13 cellular contexts compared by ENCODE assay signal in genomic region chr5:140967226-140967893, GRCh38. TPM values are rescaled to one million over a fixed set of nuclear protein-coding genes. Genes with fewer than 3 reads are reported as not detected.
DNase-seq lines count a peak whose midpoint lies in the region; ATAC-seq, FAIRE-seq and TF ChIP-seq lines count a peak whose summit lies in the region.
"Had no signal": no experiment of that assay in that cellular context is flagged by ENCODE, and none has a peak within 500 bp of the region (broad histone marks: within the 10 kb centered on the region; RNA-seq: fewer than 3 reads in every experiment).

No MANE protein-coding gene starts in this region.

- no peak overlapping the region for H2BK120ac ChIP-seq in trophoblast cell (ENCODE audit: insufficient read depth, low read length, poor library complexity)

- DNase-seq in astrocyte (ENCODE audit: low read depth) (no peak), trophoblast cell (no peak), NCI-H2107 treated with DMSO at 0.1 percent for 48 hours (lab: John Stamatoyannopoulos, UW; ENCODE audit: unreplicated experiment) (no peak), DMS53 treated with DMSO at 0.1 percent for 48 hours (lab: John Stamatoyannopoulos, UW; ENCODE audit: unreplicated experiment) (no peak)
- no peak for DNase-seq in activated T-cell treated with anti-CD3 and anti-CD28 coated beads, Interleukin-2, amount 50 U/mL, for 4 hours
- DNase-seq: EL, IMR-90, NCI-H2081 treated with DMSO at 0.1 percent for 48 hours had no signal

- H3K4me1 ChIP-seq in astrocyte (ENCODE audit: insufficient read depth, low read length) (no peaks in the 10 kb centered on the region), trophoblast cell (ENCODE audit: control insufficient read depth in 1 of 2, insufficient read depth in 2 of 2, low read length in 2 of 2) (peaks cover 9% of the 10 kb centered on the region in 2 experiments)

- no peak overlapping the region for H3K4ac ChIP-seq in trophoblast cell (ENCODE audit: low read depth, low read length)

- H3K18ac ChIP-seq in trophoblast cell (ENCODE audit: low read length) = no peak overlapping the region

- H3K27me3 Mint-ChIP-seq in astrocyte (ENCODE audit: low read depth, unreplicated experiment) = no peaks in the 10 kb centered on the region
- H3K27me3 Mint-ChIP-seq in activated T-cell treated with anti-CD3 and anti-CD28 coated beads, Interleukin-2, amount 50 U/mL, for 4 hours (ENCODE audit: low read depth) = peaks cover 41% of the 10 kb centered on the region

- H3K9me3 Mint-ChIP-seq in astrocyte (ENCODE audit: unreplicated experiment) = no peaks in the 10 kb centered on the region
- no peaks in the 10 kb centered on the region for H3K9me3 Mint-ChIP-seq in activated T-cell treated with anti-CD3 and anti-CD28 coated beads, Interleukin-2, amount 50 U/mL, for 4 hours
- H3K9me3 Mint-ChIP-seq: memory B cell had no signal

- no peak overlapping the region for H4K91ac ChIP-seq in trophoblast cell (ENCODE audit: low read depth, low read length)

- H3K27ac ChIP-seq in 22Rv1 (peak overlapping the region; percentile 41; the same call in 1 of the 2 replicates), astrocyte (ENCODE audit: low read depth, low read length) (no peak overlapping the region), trophoblast cell (ENCODE audit: low read depth, low read length) (no peak overlapping the region)

- no peak overlapping the region for H2BK12ac ChIP-seq in trophoblast cell (ENCODE audit: low read length)

- H2AK5ac ChIP-seq in trophoblast cell (ENCODE audit: low read length) = no peak overlapping the region

- H4K12ac ChIP-seq in trophoblast cell (ENCODE audit: low read depth, low read length) = no peak overlapping the region

- H3K9ac ChIP-seq in astrocyte (ENCODE audit: low read length) (no peak overlapping the region), trophoblast cell (ENCODE audit: low read length) (no peak overlapping the region)

- H3K4me3 ChIP-seq in astrocyte (ENCODE audit: insufficient read depth, low read depth, low read length) = no peak overlapping the region
- peak overlapping the region; percentile 66 for H3K4me3 ChIP-seq in iPS-11a (ENCODE audit: low read depth, low read length)
- H3K4me3 ChIP-seq in trophoblast cell (ENCODE audit: low read depth, low read length) = peak overlapping the region; percentile 75

- no peaks in the 10 kb centered on the region for H3K79me2 ChIP-seq in astrocyte (ENCODE audit: insufficient read depth, low read length)
- no peaks in the 10 kb centered on the region for H3K79me2 ChIP-seq in trophoblast cell (ENCODE audit: control insufficient read depth, insufficient read depth, low read length, poor library complexity)

- peaks cover 15% of the 10 kb centered on the region for H3K4me1 Mint-ChIP-seq in astrocyte (ENCODE audit: low read depth, unreplicated experiment)
- no peaks in the 10 kb centered on the region for H3K4me1 Mint-ChIP-seq in activated T-cell treated with anti-CD3 and anti-CD28 coated beads, Interleukin-2, amount 50 U/mL, for 4 hours (ENCODE audit: low read depth)
- H3K4me1 Mint-ChIP-seq: memory B cell had no signal

- H3K27ac Mint-ChIP-seq in astrocyte (ENCODE audit: unreplicated experiment) = no peak overlapping the region
- H3K27ac Mint-ChIP-seq: memory B cell had no signal

- H3K36me3 ChIP-seq in astrocyte (ENCODE audit: insufficient read depth, low read length) (no peaks in the 10 kb centered on the region), trophoblast cell (ENCODE audit: control insufficient read depth in 1 of 2, insufficient read depth in 2 of 2, low read length in 2 of 2) (no peaks in the 10 kb centered on the region)

- H4K8ac ChIP-seq in trophoblast cell (ENCODE audit: low read depth, low read length) = no peak overlapping the region

- H3K36me3 Mint-ChIP-seq in astrocyte (ENCODE audit: low read depth, unreplicated experiment) = peaks cover 4% of the 10 kb centered on the region
- no peaks in the 10 kb centered on the region for H3K36me3 Mint-ChIP-seq in activated T-cell treated with anti-CD3 and anti-CD28 coated beads, Interleukin-2, amount 50 U/mL, for 4 hours (ENCODE audit: insufficient read depth)
- H3K36me3 Mint-ChIP-seq: memory B cell had no signal

- H3K4me2 ChIP-seq in astrocyte (ENCODE audit: low read length) (peak overlapping the region; percentile 85), trophoblast cell (ENCODE audit: low read length) (peak overlapping the region; percentile 98)

- H3K14ac ChIP-seq in trophoblast cell (ENCODE audit: low read length) = no peak overlapping the region

- ATAC-seq in GM21390 (IDR thresholded peaks at IDR 0.05; ENCODE audit: unreplicated experiment) = no peak
- ATAC-seq in activated T-cell treated with anti-CD3 and anti-CD28 coated beads, Interleukin-2, amount 50 U/mL, for 4 hours = no peak

- peaks cover 5% of the 10 kb centered on the region for H3K27me3 ChIP-seq in astrocyte (ENCODE audit: insufficient read depth, low read length)
- H3K27me3 ChIP-seq in trophoblast cell (ENCODE audit: insufficient read depth, low read length) = no peaks in the 10 kb centered on the region

- H4K20me1 ChIP-seq in astrocyte (ENCODE audit: insufficient read depth, low read length) = no peaks in the 10 kb centered on the region

- no peak overlapping the region for H2BK5ac ChIP-seq in trophoblast cell (ENCODE audit: low read depth, low read length, poor library complexity)

- H3K23ac ChIP-seq in trophoblast cell (ENCODE audit: low read length) = no peak overlapping the region

- FAIRE-seq in astrocyte (lab: Jason Lieb, UNC) = no peak
- FAIRE-seq: TTC549 had no signal

- H3K4me3 Mint-ChIP-seq in astrocyte (ENCODE audit: unreplicated experiment) = peak overlapping the region; percentile 82
- H3K4me3 Mint-ChIP-seq in activated T-cell treated with anti-CD3 and anti-CD28 coated beads, Interleukin-2, amount 50 U/mL, for 4 hours = no peak overlapping the region
- H3K4me3 Mint-ChIP-seq: memory B cell had no signal

- no peaks in the 10 kb centered on the region for H3K79me1 ChIP-seq in trophoblast cell (ENCODE audit: low read length)

- H3K9me3 ChIP-seq in astrocyte (ENCODE audit: insufficient read depth, low read depth, low read length) (peaks cover 3% of the 10 kb centered on the region), trophoblast cell (ENCODE audit: insufficient read depth, low read depth, low read length) (no peaks in the 10 kb centered on the region)

- H2AFZ ChIP-seq in astrocyte (ENCODE audit: low read depth, low read length) = peak overlapping the region; percentile 90
- no peak overlapping the region for H2AFZ ChIP-seq in trophoblast cell (ENCODE audit: insufficient read depth, low read length, poor library complexity)

- WGBS in trophoblast cell (ENCODE audit: extremely low coverage, insufficient coverage, insufficient read length) = no CpG with 5 or more reads among the region's 34 CpGs

- TF ChIP-seq CTCF in 22Rv1 (IDR thresholded peaks at IDR 0.05) (no peak), astrocyte (IDR thresholded peaks at IDR 0.05; ENCODE audit: insufficient read depth, low read depth, low read length) (no peak)

RNA-seq across cellular contexts. Expression of gene PCDHAC2, which starts 1.1 kb away (rescaled TPM):
- total RNA-seq in astrocyte = 6.9 and 7.7 TPM in 2 replicates
- polyA plus RNA-seq in trophoblast cell (2013) = 2.2 and 2.4 TPM in 2 replicates
- not detected for total RNA-seq in activated T-cell treated with anti-CD3 and anti-CD28 coated beads, Interleukin-2, amount 50 U/mL, for 4 hours
- total RNA-seq: IMR-90 had no signal
- polyA plus RNA-seq: IMR-90 had no signal

RNA-seq across cellular contexts. Expression of gene PCDHAC1, which starts 41.3 kb away (rescaled TPM):
- 5.7 and 5.9 TPM in 2 replicates for total RNA-seq in astrocyte
- 1.5 and 1.6 TPM in 2 replicates for polyA plus RNA-seq in trophoblast cell (2013)
- total RNA-seq in activated T-cell treated with anti-CD3 and anti-CD28 coated beads, Interleukin-2, amount 50 U/mL, for 4 hours = under 1 TPM in 1 of 3 donors, not detected in 2; 0.05 TPM
- polyA plus RNA-seq: IMR-90 had no signal
